In the genomic region with DNA sequence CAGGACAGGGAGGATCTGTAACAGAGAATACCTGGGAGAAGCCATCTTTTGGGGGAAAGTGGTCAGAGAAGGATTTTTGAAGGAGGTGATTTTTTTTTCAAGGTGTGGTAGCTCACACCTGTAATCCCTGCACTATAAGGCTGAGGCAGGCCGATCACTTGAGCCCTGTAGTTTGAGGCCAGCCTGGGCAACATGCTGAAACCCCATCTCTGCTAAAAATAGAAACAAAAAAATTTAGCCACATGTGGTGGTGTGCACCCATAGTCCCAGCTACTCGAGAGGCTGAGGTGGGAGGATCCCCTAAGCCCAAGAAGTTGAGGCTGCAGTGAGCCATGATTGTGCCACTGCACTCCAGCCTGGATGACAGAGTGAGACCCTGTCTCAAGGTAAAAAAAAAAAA, we compare ENCODE assay signal across 13 cellular contexts.
"Had no signal": no experiment of that assay in that cellular context is flagged by ENCODE, and none has a peak within 500 bp of the region (broad histone marks: within the 10 kb centered on the region; RNA-seq: fewer than 3 reads in every experiment).

No MANE protein-coding gene starts in this region.

- H3K27ac ChIP-seq: esophagus muscularis mucosa, neutrophil, tibial nerve, vagina had no signal

- H3K9me3 Mint-ChIP-seq: activated T-cell treated with anti-CD3 and anti-CD28 coated beads, Interleukin-2, amount 50 U/mL, for 4 hours; naive B cell; stimulated activated naive B cell treated with anti-CD40 and anti-IgM and Interleukin-4, amounts not matched to agents 10 μg/mL and 1 μg/mL and 100 μg/mL, for 72 hours had no signal

- H3K27me3 ChIP-seq: esophagus muscularis mucosa, neutrophil, tibial nerve, vagina had no signal

- H3K27me3 Mint-ChIP-seq: naive B cell; stimulated activated naive B cell treated with anti-CD40 and anti-IgM and Interleukin-4, amounts not matched to agents 10 μg/mL and 1 μg/mL and 100 μg/mL, for 72 hours had no signal

- DNase-seq: activated CD4-positive, alpha-beta T cell treated with anti-CD3 and anti-CD28 coated beads for 4 hours; activated T-cell treated with anti-CD3 and anti-CD28 coated beads, Interleukin-2, amount 50 U/mL, for 4 hours; mammary epithelial cell; naive B cell; posterior cingulate gyrus; stimulated activated CD4-positive, alpha-beta T cell treated with anti-CD3 and anti-CD28 coated beads, Interleukin-2, amount 100 ng/mL, for 48 hours; stimulated activated naive B cell treated with anti-CD40 and anti-IgM and Interleukin-4, amounts not matched to agents 10 μg/mL and 1 μg/mL and 100 μg/mL, for 72 hours; substantia nigra had no signal

- ATAC-seq: left lobe of liver; stimulated activated naive B cell treated with anti-CD40 and anti-IgM and Interleukin-4, amounts not matched to agents 10 μg/mL and 1 μg/mL and 100 μg/mL, for 72 hours had no signal

- H3K36me3 ChIP-seq: esophagus muscularis mucosa, neutrophil, tibial nerve, vagina had no signal

- H3K4me3 Mint-ChIP-seq: activated T-cell treated with anti-CD3 and anti-CD28 coated beads, Interleukin-2, amount 50 U/mL, for 4 hours; naive B cell; stimulated activated naive B cell treated with anti-CD40 and anti-IgM and Interleukin-4, amounts not matched to agents 10 μg/mL and 1 μg/mL and 100 μg/mL, for 72 hours had no signal

- H3K4me3 ChIP-seq: esophagus muscularis mucosa, tibial nerve, vagina had no signal

- H3K27ac Mint-ChIP-seq: stimulated activated naive B cell treated with anti-CD40 and anti-IgM and Interleukin-4, amounts not matched to agents 10 μg/mL and 1 μg/mL and 100 μg/mL, for 72 hours had no signal

- H3K9me3 ChIP-seq: esophagus muscularis mucosa, neutrophil, tibial nerve, vagina had no signal
